Comparison of ENCODE assay signal across 8 cellular contexts in the genomic region with DNA sequence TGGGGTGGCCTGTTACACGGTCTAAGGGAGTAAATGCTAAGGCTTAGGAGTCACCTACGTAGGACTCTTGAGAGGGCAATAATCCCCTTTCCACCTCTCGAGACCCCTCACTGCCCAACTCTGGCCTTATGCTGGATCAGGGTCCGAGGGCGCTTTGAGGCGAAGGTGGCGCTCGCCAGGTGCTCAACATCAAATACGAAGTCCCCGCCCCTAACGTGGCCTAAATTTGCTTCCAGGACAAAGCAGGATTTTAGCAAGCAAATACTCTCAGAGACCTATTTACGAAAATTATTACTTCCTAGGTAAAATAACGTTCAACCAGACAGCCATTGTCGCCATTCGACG. TPM values are rescaled to one million over a fixed set of nuclear protein-coding genes. Genes with fewer than 3 reads are reported as not detected.
DNase-seq lines count a peak whose midpoint lies in the region; ATAC-seq, FAIRE-seq and TF ChIP-seq lines count a peak whose summit lies in the region.

No MANE protein-coding gene starts in this region.

- WGBS in urinary bladder: under 1% methylated on average over 16 of the region's 16 CpGs

- peak overlapping the region; percentile 95 for H3K4me3 Mint-ChIP-seq in activated naive CD4-positive, alpha-beta T cell treated with anti-CD3 and anti-CD28 coated beads, Interleukin-2, amount 50 U/mL, for 24 hours

- ATAC-seq in lower lobe of right lung: no peak

- no peak for DNase-seq in activated naive CD4-positive, alpha-beta T cell treated with Interleukin-2 at 50 U/mL for 16 hours
- DNase-seq in astrocyte of the cerebellum (ENCODE audit: low read depth) (no peak), lower lobe of right lung (no peak), RPMI8226 (no peak), MV-4-11 (lab: John Stamatoyannopoulos, UW) (no peak), HTR-8/SVneo (ENCODE audit: insufficient read length, low spot score) (no peak)

- H3K27me3 Mint-ChIP-seq in activated naive CD4-positive, alpha-beta T cell treated with anti-CD3 and anti-CD28 coated beads, Interleukin-2, amount 50 U/mL, for 24 hours: no peaks in the 10 kb centered on the region

- intact Hi-C loops in lower lobe of right lung (cut with DNase I): no loop called here

- peak overlapping the region; percentile 91 for H3K4me3 ChIP-seq in astrocyte of the cerebellum (ENCODE audit: low read depth, low read length)
- peak overlapping the region; percentile 85 for H3K4me3 ChIP-seq in lower lobe of right lung
- peak overlapping the region; percentile 49 for H3K4me3 ChIP-seq in urinary bladder (ENCODE audit: low read depth, low read length)

- H3K9me3 ChIP-seq in lower lobe of right lung: no peaks in the 10 kb centered on the region

- H3K4me1 ChIP-seq in lower lobe of right lung (peaks cover 36% of the 10 kb centered on the region), urinary bladder (ENCODE audit: insufficient read depth) (peaks cover 1% of the 10 kb centered on the region)

- peaks cover 58% of the 10 kb centered on the region for H3K4me1 Mint-ChIP-seq in activated naive CD4-positive, alpha-beta T cell treated with anti-CD3 and anti-CD28 coated beads, Interleukin-2, amount 50 U/mL, for 24 hours

- TF ChIP-seq CTCF in astrocyte of the cerebellum (IDR thresholded peaks at IDR 0.05; ENCODE audit: low read depth, low read length, missing control alignments): no peak
- TF ChIP-seq CTCF in lower lobe of right lung (IDR thresholded peaks at IDR 0.05): no peak

- in situ Hi-C loops in astrocyte of the cerebellum (cut with HindIII; ENCODE audit: low sequenced_read_pairs): no loop called here

- H3K27ac ChIP-seq in lower lobe of right lung (peak overlapping the region; percentile 96), urinary bladder (ENCODE audit: low read depth) (peak overlapping the region; percentile 93)

- H3K36me3 ChIP-seq in lower lobe of right lung (no peaks in the 10 kb centered on the region), urinary bladder (ENCODE audit: insufficient read depth) (no peaks in the 10 kb centered on the region)

- H3K27me3 ChIP-seq in lower lobe of right lung (ENCODE audit: low read depth): no peaks in the 10 kb centered on the region

- no peaks in the 10 kb centered on the region for H3K9me3 Mint-ChIP-seq in activated naive CD4-positive, alpha-beta T cell treated with anti-CD3 and anti-CD28 coated beads, Interleukin-2, amount 50 U/mL, for 24 hours

- H3K27ac Mint-ChIP-seq in activated naive CD4-positive, alpha-beta T cell treated with anti-CD3 and anti-CD28 coated beads, Interleukin-2, amount 50 U/mL, for 24 hours: peak overlapping the region; percentile 98

- FAIRE-seq in HTR-8/SVneo (lab: Jason Lieb, UNC): no peak

- peaks cover 3% of the 10 kb centered on the region for H3K36me3 Mint-ChIP-seq in activated naive CD4-positive, alpha-beta T cell treated with anti-CD3 and anti-CD28 coated beads, Interleukin-2, amount 50 U/mL, for 24 hours

RNA-seq across cellular contexts. Expression of gene TRIM26, which starts 0.4 kb away (rescaled TPM):
- total RNA-seq in lower lobe of right lung (46.0 TPM), urinary bladder (13.6 TPM)
- polyA plus RNA-seq in urinary bladder: 35.8 TPM

RNA-seq across cellular contexts. Expression of gene TRIM15, which starts 50.3 kb away (rescaled TPM):
- total RNA-seq in lower lobe of right lung: not detected
- total RNA-seq in urinary bladder: not detected
- not detected for polyA plus RNA-seq in urinary bladder

RNA-seq across cellular contexts. Expression of gene TRIM10, which starts 52.6 kb away (rescaled TPM):
- total RNA-seq in lower lobe of right lung: not detected
- 0.42 TPM for total RNA-seq in urinary bladder
- not detected for polyA plus RNA-seq in urinary bladder
